Comparison of ENCODE assay signal across 8 cellular contexts in genomic region chr11:44950625-44951472, GRCh38. TPM values are rescaled to one million over a fixed set of nuclear protein-coding genes. Genes with fewer than 3 reads are reported as not detected.
DNase-seq lines count a peak whose midpoint lies in the region; ATAC-seq, FAIRE-seq and TF ChIP-seq lines count a peak whose summit lies in the region.

Gene TP53I11 (minus strand): TSS chr11:44950883. CDS start chr11:44938335, 12,548 bp downstream.

- H3K9ac ChIP-seq in GM23248, result peak within 1 kb of the TSS; percentile 81

- no peaks in the 10 kb centered on the region for H3K9me3 ChIP-seq in A549
- no peaks in the 10 kb centered on the region for H3K9me3 ChIP-seq in GM23248 (ENCODE audit: low read depth)
- H3K9me3 ChIP-seq in osteoblast (ENCODE audit: low read depth, low read length), result no peaks in the 10 kb centered on the region
- H3K9me3 ChIP-seq in thymus (ENCODE audit: control insufficient read depth), result no peaks in the 10 kb centered on the region

- H3F3A ChIP-seq in GM23248 (ENCODE audit: insufficient read depth), result peaks cover 12% of the 10 kb centered on the region; the same call in 1 of the 2 replicates

- H2AFZ ChIP-seq in GM23248, result peak within 1 kb of the TSS; percentile 68
- peak within 1 kb of the TSS; percentile 50 for H2AFZ ChIP-seq in osteoblast (ENCODE audit: low read length)

- 68% methylated on average over 19 of the region's 83 CpGs for WGBS in A549 (ENCODE audit: missing lambda C conversion rate)
- WGBS in GM23248 (ENCODE audit: low coverage in 1 of 2, low lambda C conversion rate in 2 of 2, missing lambda C conversion rate in 2 of 2), 2 experiments, result 10 to 17% methylated on average over 41 to 63 of the region's 83 CpGs
- WGBS in thymus, result 11% methylated on average over 83 of the region's 83 CpGs

- peak within 1 kb of the TSS; percentile 99 for H3K4me2 ChIP-seq in A549
- H3K4me2 ChIP-seq in GM23248 (ENCODE audit: unreplicated experiment), result peak within 1 kb of the TSS; percentile 75
- peak within 1 kb of the TSS; percentile 79 for H3K4me2 ChIP-seq in osteoblast (ENCODE audit: insufficient read depth, low read length)

- in situ Hi-C loops in GM23248 (cut with MboI), result no loop called here

- POLR2A ChIA-PET in A549 (lab: Yijun Ruan, JAX), result no interaction called here

- no peaks in the 10 kb centered on the region for H4K20me1 ChIP-seq in GM23248 (ENCODE audit: insufficient read depth)
- H4K20me1 ChIP-seq in osteoblast (ENCODE audit: insufficient read depth, low read length), result peaks cover 21% of the 10 kb centered on the region

- no peaks in the 10 kb centered on the region for H3K9me2 ChIP-seq in GM23248 (ENCODE audit: insufficient read depth)

- H3K4me1 ChIP-seq in A549 (peaks cover 30% of the 10 kb centered on the region), GM23248 (ENCODE audit: insufficient read depth) (peaks cover 9% of the 10 kb centered on the region), osteoblast (ENCODE audit: insufficient read depth, low read length) (peaks cover 10% of the 10 kb centered on the region), thymus (ENCODE audit: control insufficient read depth, insufficient read depth, low read length) (peaks cover 2% of the 10 kb centered on the region)

- peak within 1 kb of the TSS; percentile 92 to 95 for H3K27ac ChIP-seq in A549
- H3K27ac ChIP-seq in GM23248, result no peak within 1 kb of the TSS
- no peak within 1 kb of the TSS for H3K27ac ChIP-seq in osteoblast (ENCODE audit: low read depth, low read length)
- H3K27ac ChIP-seq in thymus (ENCODE audit: low read depth), result peak within 1 kb of the TSS; percentile 74

- TF ChIP-seq CTCF in A549 (IDR thresholded peaks at IDR 0.05) (peak; percentile 89), osteoblast (IDR thresholded peaks at IDR 0.05; ENCODE audit: extremely low read depth, low read depth, low read length) (peak; percentile 35)

- TF ChIP-seq RAD21 in A549 (conservative IDR thresholded peaks at IDR 0.05 in 1 of 2, IDR thresholded peaks at IDR 0.05 in 1 of 2), result peak in 1 of 2 experiments; percentile 51; a peak in 1 of 5 replicates

- CTCF ChIA-PET in A549 (lab: Yijun Ruan, JAX), result interaction anchor here (0.8 to 1.6 kb wide), 12 partner anchors 8 to 154 kb away, joined by 3 to 12 read pairs (median 4); no protein-coding TSS in a partner anchor

- TF ChIP-seq POLR2A in A549 (IDR thresholded peaks at IDR 0.05; ENCODE audit: low read length), result peak; percentile 64

- H3K4me3 ChIP-seq in A549, result peak within 1 kb of the TSS; percentile 99
- H3K4me3 ChIP-seq in GM23248, result peak within 1 kb of the TSS; percentile 84
- H3K4me3 ChIP-seq in osteoblast (ENCODE audit: insufficient read depth, low read length), result peak within 1 kb of the TSS; percentile 75
- peak within 1 kb of the TSS; percentile 87 for H3K4me3 ChIP-seq in thymus (ENCODE audit: low read length)

- ATAC-seq in A549 (peak; percentile 57 to 86), GM19351 (IDR thresholded peaks at IDR 0.05; ENCODE audit: unreplicated experiment) (no peak)

- H3K27me3 ChIP-seq in GM23248 (replicated peaks; ENCODE audit: insufficient read depth), result no peaks in the 10 kb centered on the region
- peaks cover 13% of the 10 kb centered on the region for H3K27me3 ChIP-seq in osteoblast (ENCODE audit: insufficient read depth, low read length)
- no peaks in the 10 kb centered on the region for H3K27me3 ChIP-seq in thymus (ENCODE audit: control insufficient read depth, insufficient read depth)

- no peaks in the 10 kb centered on the region for H3K36me3 ChIP-seq in GM23248 (ENCODE audit: low read depth)
- no peaks in the 10 kb centered on the region for H3K36me3 ChIP-seq in osteoblast (ENCODE audit: insufficient read depth, low read length)
- H3K36me3 ChIP-seq in thymus (ENCODE audit: control insufficient read depth, insufficient read depth), result no peaks in the 10 kb centered on the region

- peak; percentile 53 to 78 for DNase-seq in A549 (ENCODE audit: low read depth in 1 of 2, low spot score in 1 of 2)
- peak; percentile 87 for DNase-seq in GM23248
- DNase-seq in RKO (ENCODE audit: low spot score), result peak; percentile 69
- DNase-seq in activated naive CD4-positive, alpha-beta T cell treated with Interleukin-2 at 50 U/mL for 16 hours, result peak; percentile 75
- peak; percentile 71 for DNase-seq in germinal center (ENCODE audit: low spot score)
- peak; percentile 98 for DNase-seq in osteoblast (ENCODE audit: insufficient read length, low spot score, missing footprints)

- H3K79me2 ChIP-seq in GM23248 (ENCODE audit: insufficient read depth) (peaks cover 19% of the 10 kb centered on the region), osteoblast (ENCODE audit: insufficient read depth, low read length) (no peaks in the 10 kb centered on the region)

- no peak for TF ChIP-seq EP300 in A549 (IDR thresholded peaks at IDR 0.05)

- no peak for FAIRE-seq in A549 (lab: Jason Lieb, UNC)

TF ChIP-seq in A549, 52 proteins besides CTCF, POLR2A, EP300 and RAD21:
- 0 out of 2 replicates have a peak, but pooled peaks have one; percentile 32 for TF ChIP-seq MAX (IDR thresholded peaks at IDR 0.05)
- TF ChIP-seq PHF8 (IDR thresholded peaks at IDR 0.05; ENCODE audit: borderline replicate concordance, low read depth), result no peak
- peak; percentile 52 for TF ChIP-seq SMC3 (IDR thresholded peaks at IDR 0.05)
- peak; percentile 90; the same call in 1 of the 2 replicates for TF ChIP-seq CHD4 (IDR thresholded peaks at IDR 0.05; ENCODE audit: borderline replicate concordance)
- TF ChIP-seq HES2 (IDR thresholded peaks at IDR 0.05), result no peak
- no peak for TF ChIP-seq ZC3H11A (IDR thresholded peaks at IDR 0.05)
- TF ChIP-seq BHLHE40 (IDR thresholded peaks at IDR 0.05; ENCODE audit: low read depth, low read length), result no peak
- TF ChIP-seq CBX8 (IDR thresholded peaks at IDR 0.05), result no peak
- no peak for TF ChIP-seq GATA3 (IDR thresholded peaks at IDR 0.05; ENCODE audit: borderline replicate concordance)
- TF ChIP-seq ZFP36 (IDR thresholded peaks at IDR 0.05; ENCODE audit: borderline replicate concordance, partially characterized antibody), result no peak
- TF ChIP-seq JUN (IDR thresholded peaks at IDR 0.05), result peak in 1 of 2 experiments; percentile 35; a peak in 1 of 5 replicates
- no peak for TF ChIP-seq REST (IDR thresholded peaks at IDR 0.05)
- TF ChIP-seq ZNF302 (CRISPR knock-in tag; IDR thresholded peaks at IDR 0.05), result no peak

RNA-seq across cellular contexts. Expression of gene TP53I11, which starts in this region (rescaled TPM):
- polyA plus RNA-seq in A549 (2011; rRNA removed), result 11.2 and 20.7 TPM in 2 replicates
- 14.3 and 22.5 TPM in 2 replicates for polyA plus RNA-seq in A549 (2012; cell fraction: cytosol; rRNA removed)
- 32.6 and 40.9 TPM in 2 replicates for polyA plus RNA-seq in A549 (2012; cell fraction: nucleus; rRNA removed)
- polyA plus RNA-seq in A549 (2017; fragmentation: RNase III; extraction: RNeasy Plus Mini Kit Qiagen cat#74134 plus additional on column Dnase treatment), result 28.2 to 36.1 TPM (median 28.5 TPM) in 3 replicates
- 23.0 and 25.7 TPM in 2 replicates for polyA minus RNA-seq in A549 (2011; rRNA and poly(A)+ RNA removed)
- 59.9 and 66.5 TPM in 2 replicates for total RNA-seq in GM23248 (2014; rRNA removed; shearing (Covaris generic))
- 117 and 118 TPM in 2 replicates for polyA plus RNA-seq in GM23248 (2016; fragmentation: Nextera tagmentation; extraction: Ambion mirVana)
- total RNA-seq in osteoblast, result 43.9 and 47.8 TPM in 2 replicates
- polyA plus RNA-seq in thymus, result 13.3 TPM

Comparison
In these comparisons a context has a peak if more than half of its experiments do, and no peak if none do; other contexts are left out.
1. H3K27ac ChIP-seq: peak in A549 (2 of 2) and thymus (single experiment); none in GM23248 (single experiment) and osteoblast (single experiment).
2. Peak in every context shown above with its lines, with median percentiles within 50 percentile points of each other: DNase-seq, H3K4me2 ChIP-seq and H3K4me3 ChIP-seq.